8 cellular contexts compared by ENCODE assay signal in genomic region chr10:102853944-102854694, GRCh38. TPM values are rescaled to one million over a fixed set of nuclear protein-coding genes. Genes with fewer than 3 reads are reported as not detected.
DNase-seq lines count a peak whose midpoint lies in the region; ATAC-seq and TF ChIP-seq lines count a peak whose summit lies in the region.

TSS of gene BORCS7 (plus strand) at chr10:102854259. CDS start at chr10:102854287, 28 bp downstream.

- H3K9me3 Mint-ChIP-seq in neural progenitor cell = no peaks in the 10 kb centered on the region

- peaks cover 19% of the 10 kb centered on the region for H3K4me1 Mint-ChIP-seq in neural progenitor cell

- DNase-seq in HAP-1 (ENCODE audit: low spot score in 2 of 2) (peak; percentile 96), MM.1S (peak; percentile 95), SIG-M5 (lab: John Stamatoyannopoulos, UW) (peak; percentile 90), foreskin keratinocyte (peak; percentile 97 to 98), neural progenitor cell (ENCODE audit: low spot score) (peak; percentile 96), stromal cell of bone marrow (ENCODE audit: low read depth) (peak; percentile 98)
- DNase-seq in activated gamma-delta T cell treated with anti-CD3 and anti-CD28 coated beads, Interleukin-2, amount 50 U/mL, for 16 hours (ENCODE audit: low read depth) = peak; percentile 74

- no peaks in the 10 kb centered on the region for H3K36me3 Mint-ChIP-seq in neural progenitor cell

- no peak for TF ChIP-seq CTCF in MM.1S (IDR thresholded peaks at IDR 0.05; ENCODE audit: low read length)
- TF ChIP-seq CTCF in foreskin keratinocyte (conservative IDR thresholded peaks at IDR 0.05) = no peak
- no peak for TF ChIP-seq CTCF in neural progenitor cell (IDR thresholded peaks at IDR 0.05)

- H2AFZ ChIP-seq in MM.1S (ENCODE audit: low read length) (peak within 1 kb of the TSS; percentile 100), neural progenitor cell (replicated peaks) (peak within 1 kb of the TSS; percentile 99)

- in situ Hi-C loops in HAP-1 (cut with MboI; ENCODE audit: low sequenced_read_pairs) = no loop called here

- H3K27ac ChIP-seq in MM.1S (ENCODE audit: low read length) (peak within 1 kb of the TSS; percentile 70; the same call in 1 of the 2 replicates), foreskin keratinocyte (peak within 1 kb of the TSS; percentile 92), neural progenitor cell (no peak within 1 kb of the TSS)

- H3K9me3 ChIP-seq in ES-I3 (ENCODE audit: control insufficient read depth, insufficient read depth, low read length) = no peaks in the 10 kb centered on the region
- no peaks in the 10 kb centered on the region for H3K9me3 ChIP-seq in HAP-1
- H3K9me3 ChIP-seq in MM.1S (replicated peaks; ENCODE audit: insufficient read depth, low read length) = no peaks in the 10 kb centered on the region
- H3K9me3 ChIP-seq in neural progenitor cell (ENCODE audit: low read depth) = no peaks in the 10 kb centered on the region

- H4K20me1 ChIP-seq in MM.1S (ENCODE audit: insufficient read depth, low read length) = no peaks in the 10 kb centered on the region
- no peaks in the 10 kb centered on the region for H4K20me1 ChIP-seq in neural progenitor cell (ENCODE audit: low read depth)

- H3K9me2 ChIP-seq in MM.1S (replicated peaks; ENCODE audit: insufficient read depth, low read length) = no peaks in the 10 kb centered on the region

- peak within 1 kb of the TSS; percentile 89 for H3K27ac Mint-ChIP-seq in neural progenitor cell

- no peaks in the 10 kb centered on the region for H3K36me3 ChIP-seq in ES-I3 (ENCODE audit: insufficient read depth, low read length)
- H3K36me3 ChIP-seq in HAP-1 (replicated peaks) = no peaks in the 10 kb centered on the region
- no peaks in the 10 kb centered on the region for H3K36me3 ChIP-seq in MM.1S (replicated peaks; ENCODE audit: insufficient read depth, low read length)
- H3K36me3 ChIP-seq in neural progenitor cell = no peaks in the 10 kb centered on the region

- no peaks in the 10 kb centered on the region for H3F3A ChIP-seq in MM.1S (ENCODE audit: insufficient read depth, low read length)
- H3F3A ChIP-seq in neural progenitor cell (ENCODE audit: low read depth) = peaks cover 18% of the 10 kb centered on the region

- H3K4me3 ChIP-seq in HAP-1 (peak within 1 kb of the TSS; percentile 83), MM.1S (ENCODE audit: low read length) (peak within 1 kb of the TSS; percentile 99), neural progenitor cell (peak within 1 kb of the TSS; percentile 87)

- H3K27me3 ChIP-seq in HAP-1 (ENCODE audit: low read depth) (no peaks in the 10 kb centered on the region), MM.1S (replicated peaks; ENCODE audit: insufficient read depth, low read length) (no peaks in the 10 kb centered on the region), foreskin keratinocyte (no peaks in the 10 kb centered on the region), neural progenitor cell (no peaks in the 10 kb centered on the region)

- peak; percentile 94 for ATAC-seq in foreskin keratinocyte

- H3K4me1 ChIP-seq in ES-I3 (ENCODE audit: insufficient read depth, low read length) = peaks cover 18% of the 10 kb centered on the region
- H3K4me1 ChIP-seq in HAP-1 = peaks cover 17% of the 10 kb centered on the region
- H3K4me1 ChIP-seq in MM.1S (ENCODE audit: low read length) = no peaks in the 10 kb centered on the region
- H3K4me1 ChIP-seq in foreskin keratinocyte = peaks cover 22% of the 10 kb centered on the region
- H3K4me1 ChIP-seq in neural progenitor cell = no peaks in the 10 kb centered on the region

- H3K4me2 ChIP-seq in MM.1S (ENCODE audit: low read depth, low read length) = peak within 1 kb of the TSS; percentile 69; the same call in 1 of the 2 replicates
- H3K4me2 ChIP-seq in neural progenitor cell = peak within 1 kb of the TSS; percentile 75

- H3K79me2 ChIP-seq in MM.1S (ENCODE audit: low read length) (peaks cover 19% of the 10 kb centered on the region), neural progenitor cell (ENCODE audit: low read depth) (peaks cover 6% of the 10 kb centered on the region)

- peak within 1 kb of the TSS; percentile 95 for H3K9ac ChIP-seq in ES-I3 (ENCODE audit: low read depth, low read length)
- peak within 1 kb of the TSS; percentile 91 for H3K9ac ChIP-seq in MM.1S (ENCODE audit: low read length)
- H3K9ac ChIP-seq in neural progenitor cell = peak within 1 kb of the TSS; percentile 79

- H3K27me3 Mint-ChIP-seq in neural progenitor cell (ENCODE audit: insufficient read depth, low read depth) = peaks cover 3% of the 10 kb centered on the region

- H3K4me3 Mint-ChIP-seq in neural progenitor cell = peak within 1 kb of the TSS; percentile 97

RNA-seq across cellular contexts. Expression of gene BORCS7, which starts in this region (rescaled TPM):
- total RNA-seq in foreskin keratinocyte = 7.3 and 8.4 TPM in 2 replicates
- 7.4 and 8.9 TPM in 2 replicates for polyA plus RNA-seq in foreskin keratinocyte
- 10.1 and 18.4 TPM in 2 replicates for total RNA-seq in neural progenitor cell (ENCODE audit: low replicate concordance)
